In the genomic region with DNA sequence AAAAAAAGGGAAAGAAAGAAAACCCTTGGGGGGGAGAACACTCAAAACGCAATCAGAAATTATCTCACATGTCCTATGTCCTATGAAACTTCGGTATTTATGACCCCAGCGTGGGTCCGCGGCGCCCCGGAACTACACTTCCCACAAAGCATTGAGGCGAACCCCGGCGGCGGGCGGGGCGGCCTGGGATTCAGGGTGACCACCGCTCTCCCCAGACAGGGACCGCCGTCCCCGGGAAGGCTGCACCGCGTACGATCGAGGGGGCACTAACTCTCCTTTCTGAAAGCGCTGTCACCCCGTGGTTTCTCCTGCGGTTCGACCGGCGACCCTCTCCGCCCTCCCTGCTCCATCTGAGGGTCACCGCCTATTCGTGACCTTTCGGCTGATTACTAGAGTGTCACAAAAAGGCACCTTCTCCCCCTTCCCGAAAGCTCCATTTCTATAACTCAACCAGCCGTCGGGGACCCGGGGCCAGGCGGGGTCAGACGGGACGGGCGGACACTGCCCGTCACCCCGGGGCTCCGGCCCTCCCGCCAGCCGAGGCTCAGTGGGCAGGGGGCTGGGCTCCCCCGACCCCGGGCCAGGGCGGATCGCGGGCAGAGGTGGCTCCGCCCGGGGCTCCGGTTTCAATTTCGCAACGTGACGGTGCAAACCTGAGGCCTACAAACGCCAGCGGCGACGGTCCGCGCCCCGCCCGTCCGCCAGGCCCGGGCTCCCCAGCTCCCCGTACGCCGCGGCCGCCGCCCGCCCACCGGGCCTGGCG, we compare ENCODE assay signal across 8 cellular contexts. TPM values are rescaled to one million over a fixed set of nuclear protein-coding genes. Genes with fewer than 3 reads are reported as not detected.
DNase-seq lines count a peak whose midpoint lies in the region; ATAC-seq and TF ChIP-seq lines count a peak whose summit lies in the region.

No MANE protein-coding gene starts in this region.

- H3K36me3 Mint-ChIP-seq in Calu3 (ENCODE audit: insufficient read depth, unreplicated experiment) (peaks cover 30% of the 10 kb centered on the region), neural crest cell (ENCODE audit: low read depth) (no peaks in the 10 kb centered on the region)

- peak; percentile 73 for DNase-seq in Calu3
- DNase-seq in HT1080 (ENCODE audit: low read depth) = peak; percentile 54
- peak; percentile 66 for DNase-seq in RPMI8226
- peak; percentile 53 for DNase-seq in activated gamma-delta T cell treated with Interleukin-2 at 50 U/mL for 16 hours
- DNase-seq in fibroblast of the conjunctiva (ENCODE audit: low read depth) = peak; percentile 49
- peak; percentile 55 for DNase-seq in neural crest cell (ENCODE audit: low read depth, low spot score)
- DNase-seq in stomach = peak; percentile 72

- H3K27ac Mint-ChIP-seq in Calu3 (ENCODE audit: unreplicated experiment) = peak overlapping the region; percentile 88
- peak overlapping the region; percentile 91 for H3K27ac Mint-ChIP-seq in neural crest cell (ENCODE audit: unreplicated experiment)

- no peaks in the 10 kb centered on the region for H3K36me3 ChIP-seq in stomach

- ATAC-seq in GM21367 (IDR thresholded peaks at IDR 0.05; ENCODE audit: unreplicated experiment) = peak; percentile 47

- intact Hi-C loops in Calu3 (cut with micrococcal nuclease; ENCODE audit: unreplicated experiment) = no loop called here
- intact Hi-C loops in stomach (cut with DNase I; ENCODE audit: low total_unique reads) = no loop called here

- CTCF ChIA-PET in Calu3 (lab: Charles Lee) = no interaction called here

- TF ChIP-seq EP300 in stomach (IDR thresholded peaks at IDR 0.05) = no peak

- no TSS peak for BruUV-seq in Calu3 (replicated peaks; lab: Mats Ljungman, UMichigan)

- H3K27ac ChIP-seq in stomach = peak overlapping the region; percentile 97 to 99 (median 98)

- no peaks in the 10 kb centered on the region for H3K27me3 Mint-ChIP-seq in Calu3 (ENCODE audit: unreplicated experiment)
- H3K27me3 Mint-ChIP-seq in neural crest cell (ENCODE audit: low read depth) = peaks cover 2% of the 10 kb centered on the region

- no peaks in the 10 kb centered on the region for H3K27me3 ChIP-seq in stomach

- H3K9me3 ChIP-seq in stomach = no peaks in the 10 kb centered on the region

- TF ChIP-seq POLR2A in stomach (IDR thresholded peaks at IDR 0.05) = peak in 1 of 4 donors; percentile 13

- peaks cover 13 to 47% (median 30%) of the 10 kb centered on the region in 4 donors for H3K4me1 ChIP-seq in stomach

- H3K9me3 Mint-ChIP-seq in Calu3 (ENCODE audit: low read depth, unreplicated experiment) = no peaks in the 10 kb centered on the region
- H3K9me3 Mint-ChIP-seq in neural crest cell = no peaks in the 10 kb centered on the region

- H3K4me3 ChIP-seq in stomach = peak overlapping the region; percentile 70 to 96 (median 87)

- H3K4me3 Mint-ChIP-seq in Calu3 (ENCODE audit: low read depth, unreplicated experiment) = peak overlapping the region; percentile 84
- H3K4me3 Mint-ChIP-seq in neural crest cell = peak overlapping the region; percentile 88

- no peak for TF ChIP-seq CTCF in Calu3 (IDR thresholded peaks at IDR 0.05; ENCODE audit: unreplicated experiment)
- TF ChIP-seq CTCF in neural crest cell (conservative IDR thresholded peaks at IDR 0.05) = no peak
- no peak for TF ChIP-seq CTCF in stomach (IDR thresholded peaks at IDR 0.05)

- WGBS in stomach, 5 donors = 0 to 1% (median 0%) methylated on average over 35 to 74 of the region's 74 CpGs

- H3K4me1 Mint-ChIP-seq in Calu3 (ENCODE audit: low read depth, unreplicated experiment) (peaks cover 10% of the 10 kb centered on the region), neural crest cell (peaks cover 31% of the 10 kb centered on the region)

RNA-seq across cellular contexts. Expression of gene ECPAS, which starts 1.3 kb away (rescaled TPM):
- total RNA-seq in Calu3 (2022) (47.8 and 57.8 TPM in 2 replicates), neural crest cell (86.4 and 101 TPM in 2 replicates), stomach (100 to 1,000 TPM in 1 of 5 donors, 10 to 100 TPM in 4; 34.5 to 147 (median 77.1) TPM)
- total RNA-seq in HT1080 (2014; rRNA removed; shearing (Covaris generic)) = 59.3 and 59.9 TPM in 2 replicates
- 24.9 and 32.8 TPM in 2 replicates for polyA plus RNA-seq in HT1080 (2015; cell fraction: cytosol; rRNA removed)
- 99.9 and 106 TPM in 2 replicates for polyA plus RNA-seq in HT1080 (2015; cell fraction: nucleus; rRNA removed)
- polyA plus RNA-seq in stomach = 10 to 100 TPM; 13.6 to 17.6 (median 13.8) TPM

RNA-seq across cellular contexts. Expression of gene ZNF483, which starts 42.1 kb away (rescaled TPM):
- not detected in 2 replicates for total RNA-seq in Calu3 (2022)
- not detected in 2 replicates for total RNA-seq in HT1080 (2014; rRNA removed; shearing (Covaris generic))
- polyA plus RNA-seq in HT1080 (2015; cell fraction: cytosol; rRNA removed) = not detected in 2 replicates
- polyA plus RNA-seq in HT1080 (2015; cell fraction: nucleus; rRNA removed) = not detected in 2 replicates
- 26.0 and 28.7 TPM in 2 replicates for total RNA-seq in neural crest cell
- 10 to 100 TPM in 1 of 5 donors, 1 to 10 TPM in 3, not detected in 1; 1.8 to 29.7 (median 4.5) TPM for total RNA-seq in stomach
- under 1 TPM in 2 of 3 donors, not detected in 1; 0.06 to 0.38 TPM for polyA plus RNA-seq in stomach

Comparison
In these comparisons a context has a peak if more than half of its experiments do, and no peak if none do; other contexts are left out.
1. Peak in every context shown above with its lines: DNase-seq, ATAC-seq, H3K4me3 ChIP-seq and H3K27ac ChIP-seq.